Comparison of ENCODE assay signal across 8 cellular contexts in the genomic region with DNA sequence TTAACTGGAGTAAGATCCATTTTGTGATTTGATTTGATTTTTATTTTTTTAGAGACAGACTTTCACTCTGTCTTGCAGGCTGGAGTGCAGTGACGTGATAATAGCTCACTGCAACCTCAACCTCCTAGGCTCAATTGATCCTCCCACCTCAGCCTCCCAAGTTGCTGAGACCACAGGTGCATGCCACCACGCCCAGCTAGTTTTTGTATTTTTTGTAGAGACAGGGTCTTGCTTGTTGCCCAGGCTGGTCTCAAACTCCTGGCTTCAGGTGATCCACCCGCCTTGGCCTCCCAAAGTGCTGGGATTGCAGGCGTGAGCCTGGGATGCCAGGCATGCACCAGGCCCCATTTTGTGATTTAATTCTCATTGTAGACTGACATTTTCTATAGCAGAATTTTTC. TPM values are rescaled to one million over a fixed set of nuclear protein-coding genes. Genes with fewer than 3 reads are reported as not detected.
DNase-seq lines count a peak whose midpoint lies in the region; ATAC-seq and TF ChIP-seq lines count a peak whose summit lies in the region.
"Not testable (repeated sequence)": the region's sequence is repeated elsewhere in the genome, so short reads cannot be mapped to it uniquely, and the experiment has no call there.

No MANE protein-coding gene starts in this region.

- peaks cover 39% of the 10 kb centered on the region for H3K4me1 ChIP-seq in DOHH2 (ENCODE audit: control insufficient read depth, low read length)

- peaks cover 21% of the 10 kb centered on the region for H3K36me3 Mint-ChIP-seq in activated naive CD4-positive, alpha-beta T cell treated with anti-CD3 and anti-CD28 coated beads, Interleukin-2, amount 50 U/mL, for 24 hours
- not testable (repeated sequence) for H3K36me3 Mint-ChIP-seq in osteocyte (ENCODE audit: unreplicated experiment)

- H3K27ac ChIP-seq in DOHH2 (ENCODE audit: low read depth, low read length) (peak overlapping the region; percentile 27), VCaP (peak overlapping the region; percentile 75)

- H3K4me3 ChIP-seq in DOHH2 (ENCODE audit: low read length): peak overlapping the region; percentile 16

- not testable (repeated sequence) for H3K9me2 ChIP-seq in DOHH2 (replicated peaks; ENCODE audit: control insufficient read depth, low read length)

- H3F3A ChIP-seq in DOHH2 (ENCODE audit: control insufficient read depth, insufficient read depth): not testable (repeated sequence)

- H3K79me2 ChIP-seq in DOHH2 (ENCODE audit: control insufficient read depth, low read length): not testable (repeated sequence)

- ATAC-seq in GM19043 (IDR thresholded peaks at IDR 0.05; ENCODE audit: low read depth, unreplicated experiment) (peak; percentile 10), GM21529 (IDR thresholded peaks at IDR 0.05; ENCODE audit: unreplicated experiment) (peak; percentile 14), HG02938 (IDR thresholded peaks at IDR 0.05; ENCODE audit: unreplicated experiment) (peak; percentile 14), HG03432 (IDR thresholded peaks at IDR 0.05; ENCODE audit: unreplicated experiment) (peak; percentile 32)

- H3K9me3 Mint-ChIP-seq in activated naive CD4-positive, alpha-beta T cell treated with anti-CD3 and anti-CD28 coated beads, Interleukin-2, amount 50 U/mL, for 24 hours; osteocyte (ENCODE audit: unreplicated experiment): not testable (repeated sequence)

- H3K36me3 ChIP-seq in DOHH2 (ENCODE audit: control insufficient read depth, low read length): not testable (repeated sequence)

- H3K9me3 ChIP-seq in DOHH2 (ENCODE audit: control insufficient read depth, insufficient read depth, low read length): not testable (repeated sequence)

- H3K27ac Mint-ChIP-seq in activated naive CD4-positive, alpha-beta T cell treated with anti-CD3 and anti-CD28 coated beads, Interleukin-2, amount 50 U/mL, for 24 hours: peak overlapping the region; percentile 65
- not testable (repeated sequence) for H3K27ac Mint-ChIP-seq in osteocyte (ENCODE audit: unreplicated experiment)

- peak overlapping the region; percentile 57 for H3K4me2 ChIP-seq in DOHH2 (ENCODE audit: low read length)

- not testable (repeated sequence) for TF ChIP-seq CTCF in DOHH2 (IDR thresholded peaks at IDR 0.05; ENCODE audit: low read depth, low read length, poor library complexity, severe bottlenecking); VCaP (conservative IDR thresholded peaks at IDR 0.05); osteocyte (IDR thresholded peaks at IDR 0.05)

- not testable (repeated sequence) for H4K20me1 ChIP-seq in DOHH2 (ENCODE audit: control insufficient read depth, insufficient read depth, low read depth, low read length)

- H3K27me3 Mint-ChIP-seq in activated naive CD4-positive, alpha-beta T cell treated with anti-CD3 and anti-CD28 coated beads, Interleukin-2, amount 50 U/mL, for 24 hours; osteocyte (ENCODE audit: unreplicated experiment): not testable (repeated sequence)

- H3K27me3 ChIP-seq in DOHH2 (ENCODE audit: control insufficient read depth, low read length): not testable (repeated sequence)

- H3K4me3 Mint-ChIP-seq in activated naive CD4-positive, alpha-beta T cell treated with anti-CD3 and anti-CD28 coated beads, Interleukin-2, amount 50 U/mL, for 24 hours: peak overlapping the region; percentile 59
- H3K4me3 Mint-ChIP-seq in osteocyte (ENCODE audit: unreplicated experiment): not testable (repeated sequence)

- DNase-seq in osteocyte (ENCODE audit: extremely low spot score, unreplicated experiment): peak; percentile 49

- peaks cover 87% of the 10 kb centered on the region for H3K4me1 Mint-ChIP-seq in activated naive CD4-positive, alpha-beta T cell treated with anti-CD3 and anti-CD28 coated beads, Interleukin-2, amount 50 U/mL, for 24 hours
- H3K4me1 Mint-ChIP-seq in osteocyte (ENCODE audit: unreplicated experiment): peaks cover 11% of the 10 kb centered on the region

RNA-seq across cellular contexts. Expression of a gene that starts 47.8 kb away (rescaled TPM):
- 14.7 and 17.8 TPM in 2 replicates for total RNA-seq in osteocyte

Comparison
In these comparisons a context has a peak if more than half of its experiments do, and no peak if none do; other contexts are left out.
1. Peak in every context shown above with its lines: DNase-seq, ATAC-seq, H3K4me3 ChIP-seq and H3K27ac ChIP-seq.